ENCODE assay signal across 10 cellular contexts in genomic region chr1:220894025-220894923, GRCh38. TPM values are rescaled to one million over a fixed set of nuclear protein-coding genes. Genes with fewer than 3 reads are reported as not detected.
DNase-seq lines count a peak whose midpoint lies in the region; FAIRE-seq and TF ChIP-seq lines count a peak whose summit lies in the region.
"Had no signal": no experiment of that assay in that cellular context is flagged by ENCODE, and none has a peak within 500 bp of the region (broad histone marks: within the 10 kb centered on the region; RNA-seq: fewer than 3 reads in every experiment).

No MANE protein-coding gene starts in this region.

- TF ChIP-seq CTCF in cardiac fibroblast (IDR thresholded peaks at IDR 0.05; ENCODE audit: low read depth, low read length) (no peak), kidney (IDR thresholded peaks at IDR 0.05; ENCODE audit: borderline replicate concordance, extremely low read depth, insufficient read depth) (no peak), retinal pigment epithelial cell (conservative IDR thresholded peaks at IDR 0.05; ENCODE audit: low read depth, low read length) (no peak)

- POLR2A ChIA-PET in activated CD4-positive, alpha-beta memory T cell treated with anti-CD3 and anti-CD28 coated beads, Interleukin-2, amount 10 ng/mL, durations not matched to agents 7 days and 5 days (lab: Charles Lee), result no interaction called here

- H3K9me3 Mint-ChIP-seq in activated CD4-positive, alpha-beta memory T cell treated with anti-CD3 and anti-CD28 coated beads, Interleukin-2, amount 10 ng/mL, durations not matched to agents 7 days and 5 days, result peaks cover 2% of the 10 kb centered on the region

- H3K4me2 ChIP-seq in GM23248 (ENCODE audit: unreplicated experiment), result peak overlapping the region; percentile 72

- H3K36me3 Mint-ChIP-seq in activated CD4-positive, alpha-beta memory T cell treated with anti-CD3 and anti-CD28 coated beads, Interleukin-2, amount 10 ng/mL, durations not matched to agents 7 days and 5 days (ENCODE audit: low read depth), result no peaks in the 10 kb centered on the region

- no peaks in the 10 kb centered on the region for H3F3A ChIP-seq in GM23248 (ENCODE audit: insufficient read depth)

- intact Hi-C loops in kidney (cut with DNase I), result no loop called here

- H3K9ac ChIP-seq in GM23248, result no peak overlapping the region
- H3K9ac ChIP-seq in kidney (ENCODE audit: low read length in 2 of 2), result no peak overlapping the region

- peaks cover 24% of the 10 kb centered on the region for H3K27me3 ChIP-seq in GM23248 (replicated peaks; ENCODE audit: insufficient read depth)

- no peak overlapping the region for H3K4me3 Mint-ChIP-seq in activated CD4-positive, alpha-beta memory T cell treated with anti-CD3 and anti-CD28 coated beads, Interleukin-2, amount 10 ng/mL, durations not matched to agents 7 days and 5 days

- no peaks in the 10 kb centered on the region for H4K20me1 ChIP-seq in GM23248 (ENCODE audit: insufficient read depth)

- 39 to 43% methylated on average over 71 of the region's 71 CpGs for WGBS in GM23248 (ENCODE audit: low coverage in 1 of 2, low lambda C conversion rate in 2 of 2, missing lambda C conversion rate in 2 of 2), 2 experiments

- in situ Hi-C loops in GM23248 (cut with MboI), result no loop called here

- H3K9me3 ChIP-seq in GM23248 (ENCODE audit: low read depth) (no peaks in the 10 kb centered on the region), kidney (ENCODE audit: control insufficient read depth in 1 of 2, low read length in 2 of 2) (no peaks in the 10 kb centered on the region)

- CTCF ChIA-PET in activated CD4-positive, alpha-beta memory T cell treated with anti-CD3 and anti-CD28 coated beads, Interleukin-2, amount 10 ng/mL, durations not matched to agents 7 days and 5 days (lab: Charles Lee), result no interaction called here

- DNase-seq in GM23248 (peak; percentile 37), cardiac fibroblast (ENCODE audit: low read depth in 2 of 2) (no peak), kidney (peak; percentile 68), retinal pigment epithelial cell (ENCODE audit: low read depth) (no peak), GM12892 (ENCODE audit: insufficient read length) (no peak), NCI-H446 (lab: John Stamatoyannopoulos, UW) (no peak), NCI-H1092 (lab: John Stamatoyannopoulos, UW) (no peak)
- DNase-seq in activated CD4-positive, alpha-beta memory T cell treated with anti-CD3 and anti-CD28 coated beads, Interleukin-2, amount 10 ng/mL, durations not matched to agents 7 days and 5 days, result no peak
- DNase-seq: DMS79 treated with DMSO at 0.1 percent for 48 hours, NCI-H2227 treated with DMSO at 0.1 percent for 48 hours had no signal

- H3K4me1 ChIP-seq in GM23248 (ENCODE audit: insufficient read depth) (no peaks in the 10 kb centered on the region), kidney (ENCODE audit: control insufficient read depth in 1 of 2, insufficient read depth in 1 of 2, low read depth in 1 of 2, low read length in 2 of 2) (peaks cover 0 to 7% of the 10 kb centered on the region in 2 donors)

- H3K36me3 ChIP-seq in GM23248 (ENCODE audit: low read depth) (no peaks in the 10 kb centered on the region), kidney (ENCODE audit: control insufficient read depth in 1 of 2, insufficient read depth in 2 of 2, low read length in 2 of 2) (no peaks in the 10 kb centered on the region)

- H3K27ac ChIP-seq in GM23248 (no peak overlapping the region), kidney (ENCODE audit: low read depth in 2 of 2, low read length in 2 of 2) (no peak overlapping the region)

- no peak overlapping the region for H3K27ac Mint-ChIP-seq in activated CD4-positive, alpha-beta memory T cell treated with anti-CD3 and anti-CD28 coated beads, Interleukin-2, amount 10 ng/mL, durations not matched to agents 7 days and 5 days

- no peak for TF ChIP-seq POLR2A in GM12892 (IDR thresholded peaks at IDR 0.05; ENCODE audit: low read depth, low read length)

- no peak for FAIRE-seq in kidney (lab: Jason Lieb, UNC)
- FAIRE-seq in GM12892 (lab: Jason Lieb, UNC), result no peak

- no peaks in the 10 kb centered on the region for H3K9me2 ChIP-seq in GM23248 (ENCODE audit: insufficient read depth)

- H2AFZ ChIP-seq in GM23248, result peak overlapping the region; percentile 69

- H3K4me3 ChIP-seq in GM23248 (peak overlapping the region; percentile 63), cardiac fibroblast (replicated peaks in 1 of 2; ENCODE audit: low read depth in 2 of 2, low read length in 2 of 2) (peak overlapping the region; percentile 31 to 32), kidney (ENCODE audit: low read length in 2 of 2) (peak overlapping the region; percentile 42 to 52), retinal pigment epithelial cell (ENCODE audit: low read length) (peak overlapping the region; percentile 25)

- H3K79me2 ChIP-seq in GM23248 (ENCODE audit: insufficient read depth), result no peaks in the 10 kb centered on the region

- H3K27me3 Mint-ChIP-seq in activated CD4-positive, alpha-beta memory T cell treated with anti-CD3 and anti-CD28 coated beads, Interleukin-2, amount 10 ng/mL, durations not matched to agents 7 days and 5 days, result peaks cover 50% of the 10 kb centered on the region

- no peaks in the 10 kb centered on the region for H3K4me1 Mint-ChIP-seq in activated CD4-positive, alpha-beta memory T cell treated with anti-CD3 and anti-CD28 coated beads, Interleukin-2, amount 10 ng/mL, durations not matched to agents 7 days and 5 days

RNA-seq across cellular contexts. Expression of gene HLX, which starts 15.0 kb away (rescaled TPM):
- total RNA-seq in GM23248 (2014; rRNA removed; shearing (Covaris generic)), result 14.0 and 24.2 TPM in 2 replicates
- polyA plus RNA-seq in GM23248 (2016; fragmentation: Nextera tagmentation; extraction: Ambion mirVana) (20.0 and 21.5 TPM in 2 replicates), kidney (ENCODE audit: insufficient read depth, low read depth, low replicate concordance) (4.7 TPM)
- total RNA-seq in kidney, result 8.2 TPM
- not detected for polyA plus RNA-seq in GM12892 (2012; ENCODE audit: missing spikeins)
- total RNA-seq in activated CD4-positive, alpha-beta memory T cell treated with anti-CD3 and anti-CD28 coated beads, Interleukin-2, amount 10 ng/mL, durations not matched to agents 7 days and 5 days, result under 1 TPM; 0.20 to 0.33 TPM

Comparison
In these comparisons a context has a peak if more than half of its experiments do, and no peak if none do; other contexts are left out.
1. DNase-seq: peak in GM23248 (single experiment) and kidney (single experiment); none in cardiac fibroblast (0 of 2), retinal pigment epithelial cell (single experiment), GM12892 (single experiment), NCI-H446 (0 of 2), NCI-H1092 (single experiment) and activated CD4-positive, alpha-beta memory T cell treated with anti-CD3 and anti-CD28 coated beads, Interleukin-2, amount 10 ng/mL, durations not matched to agents 7 days and 5 days (single experiment).
2. Peak in every context shown above with its lines, with median percentiles within 50 percentile points of each other: H3K4me3 ChIP-seq.